Comparison of ENCODE assay signal across 21 cellular contexts in genomic region chr1:51242546-51242945, GRCh38.
"Had no signal": no experiment of that assay in that cellular context is flagged by ENCODE, and none has a peak within 500 bp of the region (broad histone marks: within the 10 kb centered on the region; RNA-seq: fewer than 3 reads in every experiment).

No MANE protein-coding gene starts in this region.

- H2AFZ ChIP-seq: neural progenitor cell had no signal

- H3K27ac Mint-ChIP-seq: activated B cell treated with CpG ODN at 0.5 μM for 24 hours; activated CD4-positive, alpha-beta T cell treated with anti-CD3 and anti-CD28 coated beads for 36 hours; activated naive CD4-positive, alpha-beta T cell treated with anti-CD3 and anti-CD28 coated beads for 36 hours; activated naive CD8-positive, alpha-beta T cell treated with anti-CD3 and anti-CD28 coated beads, Interleukin-2, amount 10 ng/mL, durations not matched to agents 7 days and 5 days; activated T-cell treated with anti-CD3 and anti-CD28 coated beads, Interleukin-2, amount 50 U/mL, for 72 hours; naive thymus-derived CD8-positive, alpha-beta T cell; neural progenitor cell; progenitor cell of endocrine pancreas; stimulated activated effector memory CD8-positive, alpha-beta T cell treated with anti-CD3 and anti-CD28 coated beads, Interleukin-12 subunit alpha, Interleukin-12 subunit beta, amount 100 ng/mL, for 72 hours; stimulated activated naive CD8-positive, alpha-beta T cell treated with anti-CD3 and anti-CD28 coated beads, Interleukin-15, amount 100 ng/mL, for 72 hours had no signal

- H3K27ac ChIP-seq: breast epithelium, colonic mucosa, left lung, neural progenitor cell, tibial artery had no signal

- H3K4me2 ChIP-seq: neural progenitor cell had no signal

- H3K4me3 Mint-ChIP-seq: activated B cell treated with CpG ODN at 0.5 μM for 24 hours; activated CD4-positive, alpha-beta T cell treated with anti-CD3 and anti-CD28 coated beads for 36 hours; activated naive CD4-positive, alpha-beta T cell treated with anti-CD3 and anti-CD28 coated beads for 36 hours; activated naive CD8-positive, alpha-beta T cell treated with anti-CD3 and anti-CD28 coated beads, Interleukin-2, amount 10 ng/mL, durations not matched to agents 7 days and 5 days; activated T-cell treated with anti-CD3 and anti-CD28 coated beads, Interleukin-2, amount 50 U/mL, for 72 hours; neural progenitor cell; stimulated activated effector memory CD8-positive, alpha-beta T cell treated with anti-CD3 and anti-CD28 coated beads, Interleukin-12 subunit alpha, Interleukin-12 subunit beta, amount 100 ng/mL, for 72 hours; stimulated activated naive CD8-positive, alpha-beta T cell treated with anti-CD3 and anti-CD28 coated beads, Interleukin-15, amount 100 ng/mL, for 72 hours had no signal

- H3K27me3 ChIP-seq: breast epithelium, colonic mucosa, left lung, neural progenitor cell, tibial artery had no signal

- H3K9ac ChIP-seq: neural progenitor cell had no signal

- H3K4me3 ChIP-seq: breast epithelium, colonic mucosa, left lung, lung, neural progenitor cell, tibial artery had no signal

- DNase-seq: activated B cell treated with CpG ODN at 0.5 μM for 24 hours; activated CD4-positive, alpha-beta T cell treated with anti-CD3 and anti-CD28 coated beads for 36 hours; activated CD4-positive, alpha-beta T cell treated with anti-CD3 and anti-CD28 coated beads, Interleukin-2, amount 50 U/mL, for 4 hours; activated effector memory CD4-positive, alpha-beta T cell treated with Interleukin-2 at 50 U/mL for 16 hours; activated naive CD4-positive, alpha-beta T cell treated with anti-CD3 and anti-CD28 coated beads for 36 hours; activated naive CD8-positive, alpha-beta T cell treated with anti-CD3 and anti-CD28 coated beads, Interleukin-2, amount 10 ng/mL, durations not matched to agents 7 days and 5 days; activated T-cell treated with anti-CD3 and anti-CD28 coated beads, Interleukin-2, amount 50 U/mL, for 72 hours; amniotic stem cell; colonic mucosa; kidney glomerular epithelial cell; left lung; naive thymus-derived CD8-positive, alpha-beta T cell; stimulated activated CD4-positive, alpha-beta T cell treated with anti-CD3 and anti-CD28 coated beads, Interleukin-12 subunit alpha, Interleukin-12 subunit beta, amount 100 ng/mL, for 4 hours; stimulated activated naive CD8-positive, alpha-beta T cell treated with anti-CD3 and anti-CD28 coated beads, Interleukin-15, amount 100 ng/mL, for 72 hours; T1000; tibial artery had no signal

- H3K36me3 ChIP-seq: breast epithelium, colonic mucosa, left lung, neural progenitor cell, tibial artery had no signal

- H3K9me3 Mint-ChIP-seq: activated B cell treated with CpG ODN at 0.5 μM for 24 hours; activated naive CD4-positive, alpha-beta T cell treated with anti-CD3 and anti-CD28 coated beads for 36 hours; activated naive CD8-positive, alpha-beta T cell treated with anti-CD3 and anti-CD28 coated beads, Interleukin-2, amount 10 ng/mL, durations not matched to agents 7 days and 5 days; activated T-cell treated with anti-CD3 and anti-CD28 coated beads, Interleukin-2, amount 50 U/mL, for 72 hours; naive thymus-derived CD8-positive, alpha-beta T cell; neural progenitor cell; stimulated activated effector memory CD8-positive, alpha-beta T cell treated with anti-CD3 and anti-CD28 coated beads, Interleukin-12 subunit alpha, Interleukin-12 subunit beta, amount 100 ng/mL, for 72 hours; stimulated activated naive CD8-positive, alpha-beta T cell treated with anti-CD3 and anti-CD28 coated beads, Interleukin-15, amount 100 ng/mL, for 72 hours had no signal

- H3K27me3 Mint-ChIP-seq: activated B cell treated with CpG ODN at 0.5 μM for 24 hours; activated CD4-positive, alpha-beta T cell treated with anti-CD3 and anti-CD28 coated beads for 36 hours; activated naive CD8-positive, alpha-beta T cell treated with anti-CD3 and anti-CD28 coated beads, Interleukin-2, amount 10 ng/mL, durations not matched to agents 7 days and 5 days; naive thymus-derived CD8-positive, alpha-beta T cell; progenitor cell of endocrine pancreas; stimulated activated naive CD8-positive, alpha-beta T cell treated with anti-CD3 and anti-CD28 coated beads, Interleukin-15, amount 100 ng/mL, for 72 hours had no signal

- H3K9me3 ChIP-seq: breast epithelium, colonic mucosa, left lung, tibial artery had no signal

- ATAC-seq: activated CD4-positive, alpha-beta T cell treated with anti-CD3 and anti-CD28 coated beads for 36 hours; activated T-cell treated with anti-CD3 and anti-CD28 coated beads, Interleukin-2, amount 50 U/mL, for 72 hours; left lung; naive thymus-derived CD8-positive, alpha-beta T cell; stimulated activated effector memory CD8-positive, alpha-beta T cell treated with anti-CD3 and anti-CD28 coated beads, Interleukin-12 subunit alpha, Interleukin-12 subunit beta, amount 100 ng/mL, for 72 hours; stimulated activated naive CD8-positive, alpha-beta T cell treated with anti-CD3 and anti-CD28 coated beads, Interleukin-15, amount 100 ng/mL, for 72 hours had no signal
